8 cellular contexts compared by ENCODE assay signal in the genomic region with DNA sequence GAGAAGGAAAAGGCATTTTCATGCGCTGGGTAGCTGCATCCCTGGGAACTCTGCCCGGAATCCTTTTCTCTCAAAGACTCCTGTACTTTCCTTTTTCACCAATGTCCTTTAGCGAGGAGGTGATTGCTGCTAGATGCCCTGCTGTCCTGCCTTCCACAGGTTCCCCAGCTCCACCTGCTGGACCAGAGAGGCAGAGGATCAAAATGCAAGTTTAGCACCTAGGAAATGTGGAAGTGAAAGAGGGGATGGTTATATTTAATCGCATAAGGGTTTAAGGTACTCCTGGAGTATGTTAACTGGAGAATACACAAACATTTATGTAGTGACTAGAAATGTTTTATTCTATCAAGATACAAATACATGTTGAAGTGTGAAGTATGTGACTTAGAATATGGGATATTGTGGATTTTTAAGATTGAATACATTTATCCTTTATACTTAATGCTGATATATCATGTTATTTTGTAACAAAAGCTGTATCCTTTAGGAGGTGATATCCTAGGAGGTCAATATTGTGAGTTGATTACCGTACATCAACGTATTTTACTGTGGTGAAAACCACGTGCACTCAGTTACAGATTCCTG.
DNase-seq lines count a peak whose midpoint lies in the region; ATAC-seq and TF ChIP-seq lines count a peak whose summit lies in the region.

No MANE protein-coding gene starts in this region.

- TF ChIP-seq CTCF in AG10803 (conservative IDR thresholded peaks at IDR 0.05; ENCODE audit: low read length) (peak; percentile 49), GM13977 (IDR thresholded peaks at IDR 0.05; ENCODE audit: extremely low read depth, insufficient read depth, missing control alignments) (peak; percentile 56)

- no peaks in the 10 kb centered on the region for H3K9me3 Mint-ChIP-seq in naive B cell

- ATAC-seq in HG02884 (IDR thresholded peaks at IDR 0.05; ENCODE audit: unreplicated experiment) (peak; percentile 65), naive B cell (ENCODE audit: low read depth in 2 of 2) (peak; percentile 75 to 90), GM21423 (IDR thresholded peaks at IDR 0.05; ENCODE audit: unreplicated experiment) (no peak)

- peaks cover 0 to 11% (median 6%) of the 10 kb centered on the region in 3 donors for H3K4me1 Mint-ChIP-seq in naive B cell

- no peak overlapping the region for H3K4me3 Mint-ChIP-seq in naive B cell

- peak overlapping the region in 1 of 6 donors; percentile 47 for H3K27ac Mint-ChIP-seq in naive B cell

- H3K4me3 ChIP-seq in AG10803 (ENCODE audit: low read length), result no peak overlapping the region

- H3K36me3 Mint-ChIP-seq in naive B cell, result peaks cover 10 to 13% of the 10 kb centered on the region in 2 donors

- no peaks in the 10 kb centered on the region for H3K27me3 Mint-ChIP-seq in naive B cell

- DNase-seq in AG10803 (ENCODE audit: low read depth), result no peak
- peak; percentile 26 for DNase-seq in GM13977 (ENCODE audit: low spot score)
- peak; percentile 14 for DNase-seq in NCI-H526 treated with DMSO at 0.1 percent for 48 hours (lab: John Stamatoyannopoulos, UW)
- peak; percentile 35 for DNase-seq in cerebellar cortex (ENCODE audit: low spot score)
- peak; percentile 27 for DNase-seq in naive B cell
- no peak for DNase-seq in stimulated activated naive CD4-positive, alpha-beta T cell (lab: John Stamatoyannopoulos, UW)

- in situ Hi-C loops in GM13977 (cut with MboI; ENCODE audit: low pct_unique_long_range_greater_than_20kb, low sequenced_read_pairs, unreplicated experiment), result loop anchor here (25.0 kb wide), 2 partner anchors 921 to 1046 kb away; no protein-coding TSS in a partner anchor

Comparison
In these comparisons a context has a peak if more than half of its experiments do, and no peak if none do; other contexts are left out.
1. DNase-seq: peak in GM13977 (single experiment), NCI-H526 treated with DMSO at 0.1 percent for 48 hours (single experiment), cerebellar cortex (single experiment) and naive B cell (single experiment); none in AG10803 (single experiment) and stimulated activated naive CD4-positive, alpha-beta T cell (0 of 6).